Comparison of ENCODE assay signal across 1 cellular context in the genomic region with DNA sequence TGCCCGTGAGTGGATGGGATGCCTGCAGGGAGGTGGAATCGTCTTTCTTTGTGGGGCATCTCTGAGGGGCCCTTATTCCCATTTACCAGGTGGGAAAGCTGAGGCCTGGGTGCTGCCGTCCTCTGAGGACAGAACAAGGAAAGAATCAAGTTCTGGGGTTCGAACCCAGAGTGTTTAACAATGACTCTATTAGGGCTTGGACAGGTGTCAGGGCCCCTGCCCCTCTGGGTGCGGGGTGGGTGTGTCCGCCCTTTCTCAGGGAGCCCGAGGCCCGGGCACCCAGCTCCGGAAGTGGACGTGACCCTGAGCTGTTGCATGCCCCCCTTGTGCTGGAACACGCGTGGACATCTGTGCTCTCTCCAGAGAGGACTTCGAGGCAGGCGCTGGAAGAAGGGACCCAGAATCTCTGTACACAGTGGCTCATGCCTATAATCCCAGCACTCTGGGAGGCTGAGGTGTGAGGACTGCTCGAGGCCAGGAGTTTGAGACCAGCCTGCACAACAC.
TF ChIP-seq lines count a peak whose summit lies in the region.

No MANE protein-coding gene starts in this region.

TF ChIP-seq in HCT116, 20 proteins besides CTCF, POLR2A, EP300 and RAD21:
- no peak for TF ChIP-seq FOSL1 (IDR thresholded peaks at IDR 0.05; ENCODE audit: low read depth)
- TF ChIP-seq SRF (IDR thresholded peaks at IDR 0.05; ENCODE audit: low read depth): no peak
- no peak for TF ChIP-seq SP1 (IDR thresholded peaks at IDR 0.05; ENCODE audit: low read depth)
- TF ChIP-seq EGR1 (IDR thresholded peaks at IDR 0.05; ENCODE audit: low read depth): no peak
- TF ChIP-seq POLR2AphosphoS5 (IDR thresholded peaks at IDR 0.05; ENCODE audit: low read depth, low read length): 0 out of 2 replicates have a peak, but pooled peaks have one; percentile 9
- TF ChIP-seq ZFX (IDR thresholded peaks at IDR 0.05): no peak
- no peak for TF ChIP-seq JUND (IDR thresholded peaks at IDR 0.05)
- TF ChIP-seq EZH2phosphoT487 (IDR thresholded peaks at IDR 0.05; ENCODE audit: borderline replicate concordance): no peak
- no peak for TF ChIP-seq EZH2 (IDR thresholded peaks at IDR 0.05)
- no peak for TF ChIP-seq CBX3 (IDR thresholded peaks at IDR 0.05; ENCODE audit: low read depth)
- TF ChIP-seq YY1 (IDR thresholded peaks at IDR 0.05; ENCODE audit: extremely low read depth, insufficient replicate concordance, low read depth, low read length): no peak
- 0 out of 2 replicates have a peak, but pooled peaks have one; percentile 10 for TF ChIP-seq SIN3A (IDR thresholded peaks at IDR 0.05; ENCODE audit: low read depth)
- TF ChIP-seq ZNF274 (IDR thresholded peaks at IDR 0.05; ENCODE audit: low read depth, low read length): no peak
- no peak; the same call in 1 of the 2 replicates for TF ChIP-seq MAX (IDR thresholded peaks at IDR 0.05)
- TF ChIP-seq, protein P1, sequence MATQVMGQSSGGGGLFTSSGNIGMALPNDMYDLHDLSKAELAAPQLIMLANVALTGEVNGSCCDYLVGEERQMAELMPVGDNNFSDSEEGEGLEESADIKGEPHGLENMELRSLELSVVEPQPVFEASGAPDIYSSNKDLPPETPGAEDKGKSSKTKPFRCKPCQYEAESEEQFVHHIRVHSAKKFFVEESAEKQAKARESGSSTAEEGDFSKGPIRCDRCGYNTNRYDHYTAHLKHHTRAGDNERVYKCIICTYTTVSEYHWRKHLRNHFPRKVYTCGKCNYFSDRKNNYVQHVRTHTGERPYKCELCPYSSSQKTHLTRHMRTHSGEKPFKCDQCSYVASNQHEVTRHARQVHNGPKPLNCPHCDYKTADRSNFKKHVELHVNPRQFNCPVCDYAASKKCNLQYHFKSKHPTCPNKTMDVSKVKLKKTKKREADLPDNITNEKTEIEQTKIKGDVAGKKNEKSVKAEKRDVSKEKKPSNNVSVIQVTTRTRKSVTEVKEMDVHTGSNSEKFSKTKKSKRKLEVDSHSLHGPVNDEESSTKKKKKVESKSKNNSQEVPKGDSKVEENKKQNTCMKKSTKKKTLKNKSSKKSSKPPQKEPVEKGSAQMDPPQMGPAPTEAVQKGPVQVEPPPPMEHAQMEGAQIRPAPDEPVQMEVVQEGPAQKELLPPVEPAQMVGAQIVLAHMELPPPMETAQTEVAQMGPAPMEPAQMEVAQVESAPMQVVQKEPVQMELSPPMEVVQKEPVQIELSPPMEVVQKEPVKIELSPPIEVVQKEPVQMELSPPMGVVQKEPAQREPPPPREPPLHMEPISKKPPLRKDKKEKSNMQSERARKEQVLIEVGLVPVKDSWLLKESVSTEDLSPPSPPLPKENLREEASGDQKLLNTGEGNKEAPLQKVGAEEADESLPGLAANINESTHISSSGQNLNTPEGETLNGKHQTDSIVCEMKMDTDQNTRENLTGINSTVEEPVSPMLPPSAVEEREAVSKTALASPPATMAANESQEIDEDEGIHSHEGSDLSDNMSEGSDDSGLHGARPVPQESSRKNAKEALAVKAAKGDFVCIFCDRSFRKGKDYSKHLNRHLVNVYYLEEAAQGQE (IDR thresholded peaks at IDR 0.05; ENCODE audit: low read depth): no peak
